1 cellular context compared by ENCODE assay signal in genomic region chr18:9695605-9696004, GRCh38.
TF ChIP-seq lines count a peak whose summit lies in the region.

No MANE protein-coding gene starts in this region.

TF ChIP-seq in K562, 482 proteins besides CTCF, POLR2A, EP300 and RAD21 (continued from another document):
- TF ChIP-seq ZNF717 (CRISPR knock-in tag; IDR thresholded peaks at IDR 0.05) = no peak
- TF ChIP-seq HNRNPK (IDR thresholded peaks at IDR 0.05; ENCODE audit: low read depth, low read length, poor library complexity, severe bottlenecking) = no peak
- TF ChIP-seq RUNX1 (IDR thresholded peaks at IDR 0.05; ENCODE audit: low read depth) = no peak
- no peak for TF ChIP-seq FOS (IDR thresholded peaks at IDR 0.05; ENCODE audit: extremely low read depth, insufficient read length)
